ENCODE assay signal across 8 cellular contexts in the genomic region with DNA sequence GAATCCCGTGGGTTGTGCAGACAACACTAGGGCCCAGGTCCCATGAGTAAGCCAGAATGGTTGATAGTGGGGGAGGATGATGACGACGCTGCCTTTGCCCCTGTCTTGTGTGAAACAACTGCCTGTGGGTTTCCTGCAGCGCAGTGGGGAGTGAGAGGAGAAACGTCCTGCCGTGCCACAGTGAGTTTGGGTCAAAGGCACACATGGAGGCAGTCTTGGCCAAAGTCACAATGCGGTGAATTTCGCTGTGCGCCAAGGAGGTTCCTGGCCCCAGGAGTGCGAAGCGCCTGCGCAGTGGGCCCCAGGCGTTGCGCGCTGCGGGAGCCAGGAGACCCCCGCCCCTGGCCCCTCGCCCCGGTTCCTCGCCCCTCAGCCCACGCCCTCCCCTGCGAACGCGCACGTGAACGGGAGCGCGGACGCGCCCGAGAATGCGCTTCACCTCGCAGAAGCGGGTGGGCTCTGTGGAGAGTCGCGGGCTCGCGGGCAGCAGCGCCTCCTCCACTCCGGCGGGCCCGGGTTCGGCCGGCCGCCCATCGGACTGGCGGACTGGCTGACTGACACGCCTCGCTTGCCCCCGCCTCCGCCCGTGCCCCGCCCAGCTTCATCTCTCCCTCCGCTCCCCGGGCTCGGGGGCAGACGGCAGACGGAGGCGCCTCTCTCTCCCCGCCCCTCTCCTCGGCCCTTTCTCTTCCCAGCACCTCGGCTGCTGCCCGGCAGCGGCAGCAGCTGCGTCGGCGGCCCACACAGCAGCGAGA. TPM values are rescaled to one million over a fixed set of nuclear protein-coding genes. Genes with fewer than 3 reads are reported as not detected.
DNase-seq lines count a peak whose midpoint lies in the region; ATAC-seq, FAIRE-seq and TF ChIP-seq lines count a peak whose summit lies in the region.

A gene (plus strand): TSS at position 635 of the 755 bp plus-strand sequence. CDS start 144 bp downstream, outside the sequence.

- peak; percentile 49 for FAIRE-seq in endothelial cell of umbilical vein (lab: Jason Lieb, UNC)

- H2AFZ ChIP-seq in endothelial cell of umbilical vein (ENCODE audit: low read depth, low read length), result peak within 1 kb of the TSS; percentile 48

- CTCF ChIA-PET in activated CD4-positive, alpha-beta T cell treated with anti-CD3 and anti-CD28 coated beads, Interleukin-2, amount 10 ng/mL, durations not matched to agents 7 days and 5 days (lab: Charles Lee), result no interaction called here
- CTCF ChIA-PET in endothelial cell of umbilical vein (lab: Charles Lee), result no interaction called here

- peaks cover 9% of the 10 kb centered on the region for H3K27me3 Mint-ChIP-seq in activated CD4-positive, alpha-beta T cell treated with anti-CD3 and anti-CD28 coated beads, Interleukin-2, amount 10 ng/mL, durations not matched to agents 7 days and 5 days
- no peaks in the 10 kb centered on the region for H3K27me3 Mint-ChIP-seq in stimulated activated naive CD8-positive, alpha-beta T cell treated with anti-CD3 and anti-CD28 coated beads, Interleukin-15, amount 100 ng/mL, for 72 hours

- peak; percentile 1 for DNase-seq in NCI-H510A (lab: John Stamatoyannopoulos, UW)
- DNase-seq in NCI-H510A treated with DMSO at 0.1 percent for 48 hours (lab: John Stamatoyannopoulos, UW), result no peak
- peak; percentile 15 for DNase-seq in activated CD4-positive, alpha-beta T cell treated with anti-CD3 and anti-CD28 coated beads, Interleukin-2, amount 10 ng/mL, durations not matched to agents 7 days and 5 days
- DNase-seq in endothelial cell of umbilical vein (ENCODE audit: low read depth, low spot score), result peak; percentile 16
- peak; percentile 2 for DNase-seq in middle frontal gyrus (ENCODE audit: extremely low spot score, low spot score)
- peak; percentile 39 to 51 for DNase-seq in stimulated activated naive CD8-positive, alpha-beta T cell treated with anti-CD3 and anti-CD28 coated beads, Interleukin-15, amount 100 ng/mL, for 72 hours
- no peak for DNase-seq in LoVo (ENCODE audit: low spot score)

- H3K9me3 ChIP-seq in endothelial cell of umbilical vein (replicated peaks; ENCODE audit: control insufficient read depth, insufficient read depth, low read length), result no peaks in the 10 kb centered on the region

- no peaks in the 10 kb centered on the region for H3K9me3 Mint-ChIP-seq in activated CD4-positive, alpha-beta T cell treated with anti-CD3 and anti-CD28 coated beads, Interleukin-2, amount 10 ng/mL, durations not matched to agents 7 days and 5 days
- no peaks in the 10 kb centered on the region for H3K9me3 Mint-ChIP-seq in stimulated activated naive CD8-positive, alpha-beta T cell treated with anti-CD3 and anti-CD28 coated beads, Interleukin-15, amount 100 ng/mL, for 72 hours

- H3K9me1 ChIP-seq in endothelial cell of umbilical vein (replicated peaks; ENCODE audit: control insufficient read depth, extremely low read depth, insufficient read depth, low read length), result no peaks in the 10 kb centered on the region

- dilution Hi-C loops in endothelial cell of umbilical vein (cut with MboI; ENCODE audit: extremely low pct_ligation_motif_present, low sequenced_read_pairs), result no loop called here

- H3K27ac ChIP-seq in endothelial cell of umbilical vein (ENCODE audit: insufficient read depth, low read depth, low read length), result no peak within 1 kb of the TSS

- no peaks in the 10 kb centered on the region for H3K4me1 ChIP-seq in endothelial cell of umbilical vein (ENCODE audit: control insufficient read depth, extremely low read depth, insufficient read depth, low read length)

- TF ChIP-seq POLR2A in endothelial cell of umbilical vein (IDR thresholded peaks at IDR 0.05; ENCODE audit: low read depth, low read length), result no peak

- intact Hi-C loops in endothelial cell of umbilical vein (cut with micrococcal nuclease), result no loop called here

- H3K9ac ChIP-seq in endothelial cell of umbilical vein (replicated peaks; ENCODE audit: extremely low read depth, insufficient read depth, low read length), result no peak within 1 kb of the TSS

- H4K20me1 ChIP-seq in endothelial cell of umbilical vein (replicated peaks; ENCODE audit: control insufficient read depth, extremely low read depth, insufficient read depth, low read length), result no peaks in the 10 kb centered on the region

- TF ChIP-seq CTCF in endothelial cell of umbilical vein (IDR thresholded peaks at IDR 0.05; ENCODE audit: extremely low read depth in 1 of 2, insufficient read depth in 1 of 2, low read depth in 1 of 2, low read length in 2 of 2), result no peak

- H3K36me3 ChIP-seq in endothelial cell of umbilical vein (ENCODE audit: control insufficient read depth in 2 of 2, extremely low read depth in 1 of 2, insufficient read depth in 2 of 2, low read length in 2 of 2), result no peaks in the 10 kb centered on the region

- POLR2A ChIA-PET in activated CD4-positive, alpha-beta T cell treated with anti-CD3 and anti-CD28 coated beads, Interleukin-2, amount 10 ng/mL, durations not matched to agents 7 days and 5 days (lab: Charles Lee), result no interaction called here
- POLR2A ChIA-PET in endothelial cell of umbilical vein (lab: Charles Lee), result no interaction called here

- H3K36me3 Mint-ChIP-seq in activated CD4-positive, alpha-beta T cell treated with anti-CD3 and anti-CD28 coated beads, Interleukin-2, amount 10 ng/mL, durations not matched to agents 7 days and 5 days (ENCODE audit: low read depth), result no peaks in the 10 kb centered on the region

- H3K79me2 ChIP-seq in endothelial cell of umbilical vein (ENCODE audit: control insufficient read depth, insufficient read depth, low read length), result no peaks in the 10 kb centered on the region

- peak; percentile 84 for ATAC-seq in stimulated activated naive CD8-positive, alpha-beta T cell treated with anti-CD3 and anti-CD28 coated beads, Interleukin-15, amount 100 ng/mL, for 72 hours
- no peak for ATAC-seq in GM18861 (IDR thresholded peaks at IDR 0.05; ENCODE audit: unreplicated experiment)

- peak within 1 kb of the TSS in 1 of 3 experiments; percentile 34 for H3K4me3 ChIP-seq in endothelial cell of umbilical vein (replicated peaks in 1 of 3; ENCODE audit: insufficient read depth in 1 of 3, low read depth in 1 of 3, low read length in 3 of 3)

- H3K27me3 ChIP-seq in endothelial cell of umbilical vein (ENCODE audit: control insufficient read depth in 2 of 2, insufficient read depth in 2 of 2, low read length in 2 of 2), result peaks cover 2 to 4% of the 10 kb centered on the region in 2 experiments

- H3K27ac Mint-ChIP-seq in activated CD4-positive, alpha-beta T cell treated with anti-CD3 and anti-CD28 coated beads, Interleukin-2, amount 10 ng/mL, durations not matched to agents 7 days and 5 days, result peak within 1 kb of the TSS; percentile 25
- peak within 1 kb of the TSS; percentile 78 to 95 for H3K27ac Mint-ChIP-seq in stimulated activated naive CD8-positive, alpha-beta T cell treated with anti-CD3 and anti-CD28 coated beads, Interleukin-15, amount 100 ng/mL, for 72 hours

- H3K4me2 ChIP-seq in endothelial cell of umbilical vein (ENCODE audit: insufficient read depth, low read length), result no peak within 1 kb of the TSS

- peak within 1 kb of the TSS; percentile 82 for H3K4me3 Mint-ChIP-seq in activated CD4-positive, alpha-beta T cell treated with anti-CD3 and anti-CD28 coated beads, Interleukin-2, amount 10 ng/mL, durations not matched to agents 7 days and 5 days
- H3K4me3 Mint-ChIP-seq in stimulated activated naive CD8-positive, alpha-beta T cell treated with anti-CD3 and anti-CD28 coated beads, Interleukin-15, amount 100 ng/mL, for 72 hours, result peak within 1 kb of the TSS; percentile 95 to 97

- BruUV-seq in endothelial cell of umbilical vein (replicated peaks; lab: Mats Ljungman, UMichigan), result no TSS peak

- peaks cover 12% of the 10 kb centered on the region for H3K4me1 Mint-ChIP-seq in activated CD4-positive, alpha-beta T cell treated with anti-CD3 and anti-CD28 coated beads, Interleukin-2, amount 10 ng/mL, durations not matched to agents 7 days and 5 days
- peaks cover 9% of the 10 kb centered on the region for H3K4me1 Mint-ChIP-seq in stimulated activated naive CD8-positive, alpha-beta T cell treated with anti-CD3 and anti-CD28 coated beads, Interleukin-15, amount 100 ng/mL, for 72 hours

TF ChIP-seq in endothelial cell of umbilical vein, 7 proteins besides CTCF, POLR2A, EP300 and RAD21:
- TF ChIP-seq EZH2 (IDR thresholded peaks at IDR 0.05; ENCODE audit: borderline replicate concordance, low read depth, low read length, severe bottlenecking), result no peak
- TF ChIP-seq POLR2AphosphoS5 (IDR thresholded peaks at IDR 0.05; ENCODE audit: insufficient read depth, low read depth, low read length), result no peak
- no peak for TF ChIP-seq FOS (IDR thresholded peaks at IDR 0.05; ENCODE audit: borderline replicate concordance, insufficient read depth, low read length)
- no peak for TF ChIP-seq MYC (IDR thresholded peaks at IDR 0.05; ENCODE audit: low read depth, low read length)

RNA-seq across cellular contexts. Expression of the gene that starts here (rescaled TPM):
- under 1 TPM; 0.15 to 0.25 TPM for total RNA-seq in activated CD4-positive, alpha-beta T cell treated with anti-CD3 and anti-CD28 coated beads, Interleukin-2, amount 10 ng/mL, durations not matched to agents 7 days and 5 days
- not detected in 2 replicates for total RNA-seq in endothelial cell of umbilical vein
- polyA plus RNA-seq in endothelial cell of umbilical vein, result 0.08 and 0.22 TPM in 2 replicates
- 0.15 and 0.18 TPM in 2 replicates for polyA plus RNA-seq in endothelial cell of umbilical vein (2011; cell fraction: cytosol; rRNA removed)
- polyA plus RNA-seq in endothelial cell of umbilical vein (2011; cell fraction: nucleus; rRNA removed), result 0.07 TPM in 1 of 2 replicates, not detected in the other
- polyA plus RNA-seq in endothelial cell of umbilical vein (2012), result 0.22 and 0.35 TPM in 2 replicates
- 0.13 and 0.19 TPM in 2 replicates for polyA minus RNA-seq in endothelial cell of umbilical vein
- not detected for polyA minus RNA-seq in endothelial cell of umbilical vein (2011; cell fraction: cytosol; rRNA and poly(A)+ RNA removed)
- not detected in 2 replicates for polyA minus RNA-seq in endothelial cell of umbilical vein (2011; cell fraction: nucleus; rRNA and poly(A)+ RNA removed)

Comparison
In these comparisons a context has a peak if more than half of its experiments do, and no peak if none do; other contexts are left out.
1. DNase-seq: peak in NCI-H510A (single experiment), middle frontal gyrus (single experiment) and stimulated activated naive CD8-positive, alpha-beta T cell treated with anti-CD3 and anti-CD28 coated beads, Interleukin-15, amount 100 ng/mL, for 72 hours (2 of 2); none in NCI-H510A treated with DMSO at 0.1 percent for 48 hours (single experiment) and LoVo (single experiment).
2. Peak in DNase-seq in activated CD4-positive, alpha-beta T cell treated with anti-CD3 and anti-CD28 coated beads, Interleukin-2, amount 10 ng/mL, durations not matched to agents 7 days and 5 days; RNA of the gene not detected or under 1 TPM.
3. Peak in DNase-seq in endothelial cell of umbilical vein; RNA of the gene not detected or under 1 TPM.